In the genomic region with DNA sequence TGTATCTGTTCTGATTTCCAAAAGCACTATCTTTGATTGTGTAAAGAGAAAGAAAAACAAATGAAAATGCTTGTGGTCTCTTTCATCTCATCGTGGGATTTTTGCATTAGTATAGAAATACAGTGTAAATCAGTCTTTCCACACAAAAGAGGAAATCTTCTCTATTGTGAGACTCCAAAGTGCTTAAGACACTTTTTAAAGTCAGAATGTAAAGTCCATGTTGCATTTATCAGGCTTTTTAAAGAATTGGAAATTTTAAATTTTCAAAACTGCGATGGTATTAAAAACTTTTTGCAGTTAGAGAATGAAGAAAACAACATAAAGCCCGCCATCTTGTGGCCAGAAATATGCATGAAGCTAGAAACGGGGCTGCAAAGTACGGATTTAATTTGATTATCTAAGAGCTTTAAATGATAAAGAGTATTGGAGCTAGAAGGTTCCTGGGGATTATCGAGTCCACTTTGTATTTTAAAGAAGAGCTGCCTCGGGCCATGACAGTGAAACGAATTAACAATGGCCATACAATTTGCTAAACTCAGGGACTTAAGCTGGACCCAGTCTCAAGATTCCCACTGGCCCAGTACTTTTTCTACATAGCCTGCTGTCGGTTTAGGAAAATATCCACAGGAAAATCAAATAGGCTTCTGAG, we compare ENCODE assay signal across 8 cellular contexts.
DNase-seq lines count a peak whose midpoint lies in the region; ATAC-seq, FAIRE-seq and TF ChIP-seq lines count a peak whose summit lies in the region.

No MANE protein-coding gene starts in this region.

- FAIRE-seq in islet of Langerhans (lab: Jason Lieb, UNC): peak; percentile 98

- no peak overlapping the region for H3K4me3 Mint-ChIP-seq in T-helper 2 cell treated with Interferon-gamma antibody and Interleukin-4, amounts not matched to agents 5 μg/mL and 100 μg/mL, for 36 hours

- H3K4me1 Mint-ChIP-seq in T-helper 2 cell treated with Interferon-gamma antibody and Interleukin-4, amounts not matched to agents 5 μg/mL and 100 μg/mL, for 36 hours (ENCODE audit: low read depth): peaks cover 2% of the 10 kb centered on the region

- H3K9me3 Mint-ChIP-seq in T-helper 2 cell treated with Interferon-gamma antibody and Interleukin-4, amounts not matched to agents 5 μg/mL and 100 μg/mL, for 36 hours: no peaks in the 10 kb centered on the region

- no peak overlapping the region for H3K27ac Mint-ChIP-seq in T-helper 2 cell treated with Interferon-gamma antibody and Interleukin-4, amounts not matched to agents 5 μg/mL and 100 μg/mL, for 36 hours

- peak; percentile 67 for TF ChIP-seq CTCF in astrocyte of the spinal cord (IDR thresholded peaks at IDR 0.05; ENCODE audit: low read depth, low read length)

- in situ Hi-C loops in astrocyte of the spinal cord (cut with HindIII; ENCODE audit: low sequenced_read_pairs): no loop called here

- peak overlapping the region; percentile 10 for H3K4me3 ChIP-seq in astrocyte of the spinal cord (ENCODE audit: low read depth, low read length)

- ATAC-seq in SK-N-SH treated with all-trans-retinoic acid at 6 μM for 48 hours (peak; percentile 78), HG03025 (IDR thresholded peaks at IDR 0.05; ENCODE audit: low FRiP score, unreplicated experiment) (no peak)

- H3K36me3 Mint-ChIP-seq in T-helper 2 cell treated with Interferon-gamma antibody and Interleukin-4, amounts not matched to agents 5 μg/mL and 100 μg/mL, for 36 hours (ENCODE audit: low read depth): no peaks in the 10 kb centered on the region

- H3K27me3 Mint-ChIP-seq in T-helper 2 cell treated with Interferon-gamma antibody and Interleukin-4, amounts not matched to agents 5 μg/mL and 100 μg/mL, for 36 hours (ENCODE audit: low read depth): no peaks in the 10 kb centered on the region

- DNase-seq in T-helper 2 cell: peak in 4 of 5 experiments; percentile 2 to 30 (median 6)
- DNase-seq in T-helper 2 cell treated with Interferon-gamma antibody and Interleukin-4, amounts not matched to agents 5 μg/mL and 100 μg/mL, for 36 hours (ENCODE audit: low spot score): no peak
- peak; percentile 79 for DNase-seq in HT-29 (ENCODE audit: low spot score)
- DNase-seq in astrocyte of the spinal cord (ENCODE audit: low read depth, low spot score): peak; percentile 72
- DNase-seq in stimulated activated CD4-positive, alpha-beta T cell treated with anti-CD3 and anti-CD28 coated beads, Interleukin-4, amount 100 ng/mL, for 1 hour: peak; percentile 23

TF ChIP-seq in SK-N-SH treated with all-trans-retinoic acid at 6 μM for 48 hours, 23 proteins besides CTCF, POLR2A, EP300 and RAD21:
- TF ChIP-seq TCF4 (CRISPR knock-in tag; IDR thresholded peaks at IDR 0.05; ENCODE audit: borderline replicate concordance) (no peak), PPARA (CRISPR knock-in tag; IDR thresholded peaks at IDR 0.05; ENCODE audit: borderline replicate concordance) (no peak)
